In genomic region chr15:101295607-101296225, GRCh38 we compare ENCODE assay signal across 8 cellular contexts. TPM values are rescaled to one million over a fixed set of nuclear protein-coding genes. Genes with fewer than 3 reads are reported as not detected.
DNase-seq lines count a peak whose midpoint lies in the region; ATAC-seq and TF ChIP-seq lines count a peak whose summit lies in the region.

No MANE protein-coding gene starts in this region.

- peak overlapping the region; percentile 88 to 99 (median 95) for H3K9ac ChIP-seq in BLaER1 treated with 17β-estradiol and CSF1 and Interleukin-3, amounts not matched to agents 10 nM and 100 nM
- peak overlapping the region; percentile 69 to 83 for H3K9ac ChIP-seq in liver (ENCODE audit: low read depth in 1 of 2, low read length in 2 of 2)

- WGBS in liver, result 3% methylated on average over 22 of the region's 22 CpGs

- TF ChIP-seq CTCF in brain microvascular endothelial cell (IDR thresholded peaks at IDR 0.05; ENCODE audit: low read depth, low read length, missing control alignments) (no peak), liver (IDR thresholded peaks at IDR 0.05; ENCODE audit: low read depth, low read length, missing input control) (no peak), thoracic aorta (IDR thresholded peaks at IDR 0.05) (no peak)

- H3K4me3 ChIP-seq in BLaER1 treated with 17β-estradiol and CSF1 and Interleukin-3, amounts not matched to agents 10 nM and 100 nM, result peak overlapping the region; percentile 75 to 96 (median 88)
- H3K4me3 ChIP-seq in brain microvascular endothelial cell (ENCODE audit: low read depth, low read length) (peak overlapping the region; percentile 88), liver (ENCODE audit: low read depth in 1 of 3, low read length in 3 of 3) (peak overlapping the region; percentile 59 to 90 (median 86)), thoracic aorta (peak overlapping the region; percentile 92)

- H3K4me1 ChIP-seq in BLaER1 treated with 17β-estradiol and CSF1 and Interleukin-3, amounts not matched to agents 10 nM and 100 nM, result peaks cover 36 to 46% (median 41%) of the 10 kb centered on the region in 10 experiments
- H3K4me1 ChIP-seq in liver (ENCODE audit: control insufficient read depth in 4 of 4, insufficient read depth in 4 of 4, low read length in 3 of 4) (peaks cover 0 to 33% (median 13%) of the 10 kb centered on the region in 4 donors), thoracic aorta (ENCODE audit: control insufficient read depth in 1 of 2, low read depth in 2 of 2) (peaks cover 15 to 24% of the 10 kb centered on the region in 2 donors)

- peaks cover 33 to 43% (median 38%) of the 10 kb centered on the region in 11 experiments; a peak in 21 of 22 replicates for H4K20me1 ChIP-seq in BLaER1 treated with 17β-estradiol and CSF1 and Interleukin-3, amounts not matched to agents 10 nM and 100 nM

- TF ChIP-seq RAD21 in liver (IDR thresholded peaks at IDR 0.05), result no peak

- no peaks in the 10 kb centered on the region for H3K9me3 ChIP-seq in BLaER1 treated with 17β-estradiol and CSF1 and Interleukin-3, amounts not matched to agents 10 nM and 100 nM (replicated peaks in 1 of 11)
- H3K9me3 ChIP-seq in KOPT-K1 (ENCODE audit: insufficient read depth, low read length, poor library complexity, severe bottlenecking), result no peaks in the 10 kb centered on the region
- H3K9me3 ChIP-seq in liver (ENCODE audit: control insufficient read depth in 4 of 4, low read length in 3 of 4), result no peaks in the 10 kb centered on the region
- H3K9me3 ChIP-seq in thoracic aorta, result no peaks in the 10 kb centered on the region

- in situ Hi-C loops in brain microvascular endothelial cell (cut with HindIII; ENCODE audit: low pct_ligation_motif_present, low sequenced_read_pairs), result no loop called here

- peak; percentile 7 for DNase-seq in brain microvascular endothelial cell
- DNase-seq in thoracic aorta (ENCODE audit: low spot score), result no peak
- no peak for DNase-seq in stimulated activated naive CD4-positive, alpha-beta T cell (lab: John Stamatoyannopoulos, UW)

- H3K36me3 ChIP-seq in BLaER1 treated with 17β-estradiol and CSF1 and Interleukin-3, amounts not matched to agents 10 nM and 100 nM, result peaks cover 3 to 31% (median 22%) of the 10 kb centered on the region in 11 experiments; a peak in 19 of 22 replicates
- H3K36me3 ChIP-seq in KOPT-K1 (ENCODE audit: insufficient read depth, low read length) (peaks cover 25% of the 10 kb centered on the region), brain microvascular endothelial cell (replicated peaks) (peaks cover 2% of the 10 kb centered on the region), liver (ENCODE audit: control insufficient read depth in 4 of 4, insufficient read depth in 3 of 4, low read depth in 1 of 4, low read length in 3 of 4) (no peaks in the 10 kb centered on the region), thoracic aorta (no peaks in the 10 kb centered on the region)

- no peak for ATAC-seq in thoracic aorta (ENCODE audit: insufficient number of reproducible peaks, low FRiP score, low read depth)
- ATAC-seq in esophagus mucosa, result no peak
- no peak for ATAC-seq in GM19351 (IDR thresholded peaks at IDR 0.05; ENCODE audit: unreplicated experiment)

- H3K27me3 ChIP-seq in BLaER1 treated with 17β-estradiol and CSF1 and Interleukin-3, amounts not matched to agents 10 nM and 100 nM, result no peaks in the 10 kb centered on the region
- no peaks in the 10 kb centered on the region for H3K27me3 ChIP-seq in brain microvascular endothelial cell (replicated peaks)
- no peaks in the 10 kb centered on the region for H3K27me3 ChIP-seq in liver (ENCODE audit: control insufficient read depth in 4 of 4, insufficient read depth in 4 of 4, low read length in 3 of 4)
- H3K27me3 ChIP-seq in thoracic aorta (replicated peaks; ENCODE audit: insufficient read depth), result no peaks in the 10 kb centered on the region

- peak overlapping the region; percentile 81 to 98 (median 95) for H3K27ac ChIP-seq in BLaER1 treated with 17β-estradiol and CSF1 and Interleukin-3, amounts not matched to agents 10 nM and 100 nM
- H3K27ac ChIP-seq in KOPT-K1 (ENCODE audit: low read depth, low read length, poor library complexity, severe bottlenecking) (peak overlapping the region; percentile 91), brain microvascular endothelial cell (peak overlapping the region; percentile 81), liver (ENCODE audit: low read depth in 1 of 2, low read length in 2 of 2) (peak overlapping the region; percentile 96 to 97), thoracic aorta (peak overlapping the region; percentile 83 to 94)

- peak overlapping the region; percentile 79 to 95 (median 92) for H3K4me2 ChIP-seq in BLaER1 treated with 17β-estradiol and CSF1 and Interleukin-3, amounts not matched to agents 10 nM and 100 nM

TF ChIP-seq in liver, 16 proteins besides CTCF, POLR2A, EP300 and RAD21:
- TF ChIP-seq ZBTB33 (IDR thresholded peaks at IDR 0.05) (no peak), REST (IDR thresholded peaks at IDR 0.05) (no peak), FOXA2 (IDR thresholded peaks at IDR 0.05) (no peak), HNF4A (conservative IDR thresholded peaks at IDR 0.05) (peak in 1 of 2 donors; percentile 48), RXRA (IDR thresholded peaks at IDR 0.05) (no peak)

RNA-seq across cellular contexts. Expression of gene SNRPA1, which starts 0.7 kb away (rescaled TPM):
- total RNA-seq in liver (10 to 100 TPM; 12.7 to 15.0 TPM), thoracic aorta (10 to 100 TPM; 31.0 to 60.0 TPM), esophagus mucosa (44.5 TPM)
- 10 to 100 TPM; 21.0 to 31.7 TPM for polyA plus RNA-seq in liver

RNA-seq across cellular contexts. Expression of gene SELENOS, which starts 18.4 kb away (rescaled TPM):
- total RNA-seq in liver (10 to 100 TPM; 25.8 to 66.4 TPM), thoracic aorta (10 to 100 TPM; 84.6 to 92.6 TPM), esophagus mucosa (37.8 TPM)
- polyA plus RNA-seq in liver, result 10 to 100 TPM; 65.2 to 71.1 TPM

RNA-seq across cellular contexts. Expression of gene CHSY1, which starts 43.9 kb away (rescaled TPM):
- total RNA-seq in liver (10 to 100 TPM in 1 of 2 donors, 1 to 10 TPM in 1; 9.5 to 12.3 TPM), thoracic aorta (100 to 1,000 TPM in 1 of 2 donors, 10 to 100 TPM in 1; 35.7 to 153 TPM), esophagus mucosa (10.0 TPM)
- 1 to 10 TPM; 1.4 to 3.7 TPM for polyA plus RNA-seq in liver
